Comparison of ENCODE assay signal across 25 cellular contexts in the genomic region with DNA sequence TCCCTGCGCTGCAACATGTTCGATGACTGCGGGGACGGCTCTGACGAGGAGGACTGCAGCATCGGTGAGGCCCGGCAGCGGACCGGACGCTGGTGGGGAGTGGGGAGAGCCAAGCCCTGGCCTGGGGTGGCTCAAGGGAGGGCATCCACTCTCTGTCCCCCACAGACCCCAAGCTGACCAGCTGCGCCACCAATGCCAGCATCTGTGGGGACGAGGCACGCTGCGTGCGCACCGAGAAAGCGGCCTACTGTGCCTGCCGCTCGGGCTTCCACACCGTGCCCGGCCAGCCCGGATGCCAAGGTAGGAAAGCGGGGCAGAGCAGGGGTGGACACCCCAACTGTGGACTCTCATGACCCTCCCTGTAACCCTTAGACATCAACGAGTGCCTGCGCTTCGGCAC. TPM values are rescaled to one million over a fixed set of nuclear protein-coding genes. Genes with fewer than 3 reads are reported as not detected.
DNase-seq lines count a peak whose midpoint lies in the region; ATAC-seq, FAIRE-seq and TF ChIP-seq lines count a peak whose summit lies in the region.
"Had no signal": no experiment of that assay in that cellular context is flagged by ENCODE, and none has a peak within 500 bp of the region (broad histone marks: within the 10 kb centered on the region; RNA-seq: fewer than 3 reads in every experiment).

No MANE protein-coding gene starts in this region.

- no peaks in the 10 kb centered on the region for H4K20me1 ChIP-seq in HepG2 (ENCODE audit: insufficient read depth, low read length)
- H4K20me1 ChIP-seq in GM23338 (replicated peaks; ENCODE audit: insufficient read depth), result no peaks in the 10 kb centered on the region; the same call in 1 of the 2 replicates

- no peaks in the 10 kb centered on the region for H3K4me1 ChIP-seq in HepG2 (ENCODE audit: insufficient read depth, low read length)
- no peaks in the 10 kb centered on the region for H3K4me1 ChIP-seq in right lobe of liver
- no peaks in the 10 kb centered on the region for H3K4me1 ChIP-seq in GM23338 (ENCODE audit: insufficient read depth)
- H3K4me1 ChIP-seq in neuronal stem cell (ENCODE audit: control insufficient read depth in 2 of 2, insufficient read depth in 1 of 2, low read depth in 1 of 2, low read length in 2 of 2), result no peaks in the 10 kb centered on the region
- H3K4me1 ChIP-seq: BE2C, Caco-2 had no signal

- H4K91ac ChIP-seq in neuronal stem cell (ENCODE audit: low read depth, low read length, poor library complexity), result no peak overlapping the region

- no peak for TF ChIP-seq RAD21 in HepG2 (CRISPR knock-in tag; IDR thresholded peaks at IDR 0.05)

- no peak overlapping the region for H2BK15ac ChIP-seq in neuronal stem cell (ENCODE audit: low read length)

- no peak overlapping the region for H3K4ac ChIP-seq in neuronal stem cell (ENCODE audit: low read length)

- H3K36me3 Mint-ChIP-seq in GM23338 (ENCODE audit: low read depth), result peaks cover 86% of the 10 kb centered on the region
- no peaks in the 10 kb centered on the region for H3K36me3 Mint-ChIP-seq in activated T-helper 1 cell treated with anti-CD3 and anti-CD28 coated beads, Interleukin-12 subunit alpha, Interleukin-12 subunit beta, Interleukin-2, Interleukin-4 antibody, amounts not matched to agents 30 ng/mL and 10 ng/mL and 1 ng/mL, durations not matched to agents 14 hours and 24 hours and 36 hours (ENCODE audit: low read depth)
- H3K36me3 Mint-ChIP-seq: CD8-positive, alpha-beta T cell had no signal

- H2BK120ac ChIP-seq in neuronal stem cell (ENCODE audit: low read depth, low read length), result no peak overlapping the region

- no peaks in the 10 kb centered on the region for H3K79me2 ChIP-seq in HepG2 (ENCODE audit: insufficient read depth, low read length)
- no peaks in the 10 kb centered on the region for H3K79me2 ChIP-seq in GM23338 (replicated peaks; ENCODE audit: insufficient read depth)

- peak overlapping the region; percentile 38 for H3K18ac ChIP-seq in neuronal stem cell (ENCODE audit: low read length)

- H3K27ac Mint-ChIP-seq in GM23338, result no peak overlapping the region
- H3K27ac Mint-ChIP-seq in activated T-helper 1 cell treated with anti-CD3 and anti-CD28 coated beads, Interleukin-12 subunit alpha, Interleukin-12 subunit beta, Interleukin-2, Interleukin-4 antibody, amounts not matched to agents 30 ng/mL and 10 ng/mL and 1 ng/mL, durations not matched to agents 14 hours and 24 hours and 36 hours, result no peak overlapping the region
- H3K27ac Mint-ChIP-seq: CD4-positive, alpha-beta T cell; CD8-positive, alpha-beta T cell had no signal

- H3K9me3 ChIP-seq in HepG2 (ENCODE audit: low read length) (no peaks in the 10 kb centered on the region), right lobe of liver (no peaks in the 10 kb centered on the region), neuronal stem cell (replicated peaks in 1 of 2; ENCODE audit: control insufficient read depth in 2 of 2, insufficient read depth in 1 of 2, low read depth in 1 of 2, low read length in 2 of 2) (peaks cover 0 to 1% of the 10 kb centered on the region in 2 donors)
- H3K9me3 ChIP-seq: BE2C; BLaER1 treated with 17β-estradiol and CSF1 and Interleukin-3, amounts not matched to agents 10 nM and 100 nM; Caco-2 had no signal

- 96% methylated on average over 13 of the region's 26 CpGs for WGBS in HepG2 (ENCODE audit: low lambda C conversion rate)
- 94% methylated on average over 12 of the region's 26 CpGs for WGBS in right lobe of liver (ENCODE audit: insufficient coverage, low coverage, low lambda C conversion rate, missing lambda C conversion rate)
- no CpG with 5 or more reads among the region's 26 CpGs for WGBS in neuronal stem cell (ENCODE audit: extremely low coverage in 2 of 2, insufficient read length in 2 of 2, insufficient replicate concordance in 1 of 2), 2 donors

- no peak overlapping the region for H3K4me3 Mint-ChIP-seq in GM23338
- no peak overlapping the region for H3K4me3 Mint-ChIP-seq in activated T-helper 1 cell treated with anti-CD3 and anti-CD28 coated beads, Interleukin-12 subunit alpha, Interleukin-12 subunit beta, Interleukin-2, Interleukin-4 antibody, amounts not matched to agents 30 ng/mL and 10 ng/mL and 1 ng/mL, durations not matched to agents 14 hours and 24 hours and 36 hours
- H3K4me3 Mint-ChIP-seq: CD4-positive, alpha-beta T cell; CD8-positive, alpha-beta T cell had no signal

- H3K4me2 ChIP-seq in HepG2 (ENCODE audit: low read depth, low read length) (no peak overlapping the region), GM23338 (no peak overlapping the region), neuronal stem cell (ENCODE audit: insufficient read depth, low read length, poor library complexity, severe bottlenecking) (no peak overlapping the region)

- no peak for DNase-seq in HepG2 (ENCODE audit: low spot score)
- DNase-seq in right lobe of liver, result no peak
- no peak for DNase-seq in GM23338 (ENCODE audit: low spot score)
- no peak for DNase-seq in neuronal stem cell (ENCODE audit: low spot score)
- no peak for DNase-seq in NCI-H510A treated with DMSO at 0.1 percent for 48 hours (lab: John Stamatoyannopoulos, UW)
- no peak for DNase-seq in activated T-helper 1 cell treated with anti-CD3 and anti-CD28 coated beads, Interleukin-12 subunit alpha, Interleukin-12 subunit beta, Interleukin-2, Interleukin-4 antibody, amounts not matched to agents 30 ng/mL and 10 ng/mL and 1 ng/mL, durations not matched to agents 14 hours and 24 hours and 36 hours (ENCODE audit: low spot score)
- DNase-seq: 8988T; ACHN; BE2C; Calu3; CD4-positive, alpha-beta T cell; CD8-positive, alpha-beta T cell; DMS79 treated with DMSO at 0.1 percent for 48 hours; GF-D8 had no signal

- POLR2A ChIA-PET in HepG2 (lab: Yijun Ruan, JAX), result no interaction called here

- no peaks in the 10 kb centered on the region for H3K27me3 ChIP-seq in HepG2 (ENCODE audit: control insufficient read depth in 1 of 2, insufficient read depth in 2 of 2, low read length in 2 of 2)
- no peaks in the 10 kb centered on the region for H3K27me3 ChIP-seq in right lobe of liver
- no peaks in the 10 kb centered on the region for H3K27me3 ChIP-seq in GM23338 (ENCODE audit: insufficient read depth)
- H3K27me3 ChIP-seq in neuronal stem cell (ENCODE audit: control insufficient read depth in 3 of 3, insufficient read depth in 3 of 3, low read depth in 1 of 3, low read length in 3 of 3), result no peaks in the 10 kb centered on the region
- H3K27me3 ChIP-seq: BE2C; BLaER1 treated with 17β-estradiol and CSF1 and Interleukin-3, amounts not matched to agents 10 nM and 100 nM had no signal

- CTCF ChIA-PET in HepG2 (lab: Yijun Ruan, JAX; ENCODE audit: low intra/inter-chr PET ratio, low total read pairs), result no interaction called here

- no peak overlapping the region for H2BK12ac ChIP-seq in neuronal stem cell (ENCODE audit: low read length)

- no peak for TF ChIP-seq EP300 in HepG2 (IDR thresholded peaks at IDR 0.05; ENCODE audit: low read depth in 2 of 2, low read length in 2 of 2)
- TF ChIP-seq EP300 in HepG2 (CRISPR knock-in tag; IDR thresholded peaks at IDR 0.05; ENCODE audit: borderline replicate concordance), result no peak

- no peak overlapping the region for H3K27ac ChIP-seq in HepG2 (ENCODE audit: extremely low read length, insufficient read depth, low read length)
- H3K27ac ChIP-seq in right lobe of liver, result no peak overlapping the region
- H3K27ac ChIP-seq in GM23338 (ENCODE audit: low read depth), result no peak overlapping the region
- no peak overlapping the region for H3K27ac ChIP-seq in neuronal stem cell (replicated peaks; ENCODE audit: low read length)
- H3K27ac ChIP-seq: BLaER1 treated with 17β-estradiol and CSF1 and Interleukin-3, amounts not matched to agents 10 nM and 100 nM; C4-2B had no signal

- H3K14ac ChIP-seq in neuronal stem cell (ENCODE audit: low read length), result no peak overlapping the region

- TSS peak; percentile 35 for BruUV-seq in HepG2 (replicated peaks; lab: Mats Ljungman, UMichigan)

- no peaks in the 10 kb centered on the region for H3K4me1 Mint-ChIP-seq in GM23338
- no peaks in the 10 kb centered on the region for H3K4me1 Mint-ChIP-seq in activated T-helper 1 cell treated with anti-CD3 and anti-CD28 coated beads, Interleukin-12 subunit alpha, Interleukin-12 subunit beta, Interleukin-2, Interleukin-4 antibody, amounts not matched to agents 30 ng/mL and 10 ng/mL and 1 ng/mL, durations not matched to agents 14 hours and 24 hours and 36 hours (ENCODE audit: low read depth)

- no peak for TF ChIP-seq CTCF in HepG2 (CRISPR knock-in tag; IDR thresholded peaks at IDR 0.05)
- TF ChIP-seq CTCF in right lobe of liver (IDR thresholded peaks at IDR 0.05), result no peak
- no peak for TF ChIP-seq CTCF in GM23338 (conservative IDR thresholded peaks at IDR 0.05; ENCODE audit: low read depth in 2 of 2)

- no peak for ATAC-seq in HepG2
- no peak for ATAC-seq in right lobe of liver
- ATAC-seq in GM23338, result no peak
- no peak for ATAC-seq in GM21367 (IDR thresholded peaks at IDR 0.05; ENCODE audit: unreplicated experiment)
- ATAC-seq: CD8-positive, alpha-beta T cell had no signal

- no peak for FAIRE-seq in HepG2 (lab: Jason Lieb, UNC)
- FAIRE-seq: A204.1, D721Med, G401.6, GM12891, GM19239 had no signal

- H3F3A ChIP-seq in GM23338 (replicated peaks; ENCODE audit: low read depth), result no peaks in the 10 kb centered on the region

- no peaks in the 10 kb centered on the region; the same call in 2 of the 3 replicates for H3K9me3 Mint-ChIP-seq in GM23338
- H3K9me3 Mint-ChIP-seq in activated T-helper 1 cell treated with anti-CD3 and anti-CD28 coated beads, Interleukin-12 subunit alpha, Interleukin-12 subunit beta, Interleukin-2, Interleukin-4 antibody, amounts not matched to agents 30 ng/mL and 10 ng/mL and 1 ng/mL, durations not matched to agents 14 hours and 24 hours and 36 hours, result no peaks in the 10 kb centered on the region
- H3K9me3 Mint-ChIP-seq: CD4-positive, alpha-beta T cell; CD8-positive, alpha-beta T cell had no signal

- in situ Hi-C loops in HepG2 (cut with HindIII; ENCODE audit: extremely low pct_ligation_motif_present, low pct_unique_long_range_greater_than_20kb), result no loop called here

- TF ChIP-seq POLR2A in HepG2 (IDR thresholded peaks at IDR 0.05; ENCODE audit: insufficient read depth in 1 of 2, low read depth in 2 of 2, low read length in 2 of 2), result no peak
- TF ChIP-seq POLR2A in right lobe of liver (IDR thresholded peaks at IDR 0.05), result no peak

- no peak overlapping the region for H3K23ac ChIP-seq in neuronal stem cell (ENCODE audit: low read depth, low read length, poor library complexity)

- H3K36me3 ChIP-seq in HepG2 (replicated peaks in 1 of 2; ENCODE audit: control insufficient read depth in 1 of 2, insufficient read depth in 2 of 2, low read length in 2 of 2), result peaks cover 53 to 86% of the 10 kb centered on the region in 2 experiments
- peaks cover 5 to 100% (median 66%) of the 10 kb centered on the region in 4 donors for H3K36me3 ChIP-seq in right lobe of liver
- peaks cover 19% of the 10 kb centered on the region for H3K36me3 ChIP-seq in GM23338 (ENCODE audit: insufficient read depth)
- peaks cover 78 to 95% of the 10 kb centered on the region in 2 donors for H3K36me3 ChIP-seq in neuronal stem cell (replicated peaks in 1 of 2; ENCODE audit: control insufficient read depth in 2 of 2, insufficient read depth in 2 of 2, low read length in 2 of 2)
- H3K36me3 ChIP-seq: BE2C had no signal

- peaks cover 3% of the 10 kb centered on the region for H3K79me1 ChIP-seq in neuronal stem cell (ENCODE audit: low read depth, low read length)

- peaks cover 18% of the 10 kb centered on the region for H3K27me3 Mint-ChIP-seq in GM23338 (ENCODE audit: insufficient read depth, low read depth, poor library complexity)
- H3K27me3 Mint-ChIP-seq in activated T-helper 1 cell treated with anti-CD3 and anti-CD28 coated beads, Interleukin-12 subunit alpha, Interleukin-12 subunit beta, Interleukin-2, Interleukin-4 antibody, amounts not matched to agents 30 ng/mL and 10 ng/mL and 1 ng/mL, durations not matched to agents 14 hours and 24 hours and 36 hours (ENCODE audit: insufficient read depth), result peaks cover 2% of the 10 kb centered on the region
- H3K27me3 Mint-ChIP-seq: CD4-positive, alpha-beta T cell had no signal

- H3K9me2 ChIP-seq in GM23338 (ENCODE audit: insufficient read depth), result no peaks in the 10 kb centered on the region

- H3K9ac ChIP-seq in HepG2 (ENCODE audit: insufficient read depth, low read depth, low read length) (no peak overlapping the region), neuronal stem cell (ENCODE audit: low read depth, low read length, poor library complexity) (peak overlapping the region; percentile 12)

- no peak overlapping the region for H2BK5ac ChIP-seq in neuronal stem cell (ENCODE audit: low read length)

- intact Hi-C loops in HepG2 (cut with micrococcal nuclease; ENCODE audit: unreplicated experiment) (no loop called here), right lobe of liver (cut with DNase I) (loop anchor here in 1 of 2 donors (5.0 kb wide), 1 partner anchor 37 kb away; no protein-coding TSS in a partner anchor)
- intact Hi-C loops in activated T-helper 1 cell treated with anti-CD3 and anti-CD28 coated beads, Interleukin-12 subunit alpha, Interleukin-12 subunit beta, Interleukin-2, Interleukin-4 antibody, amounts not matched to agents 30 ng/mL and 10 ng/mL and 1 ng/mL, durations not matched to agents 14 hours and 24 hours and 36 hours (cut with micrococcal nuclease), result no loop called here

- no peak overlapping the region for H3K4me3 ChIP-seq in HepG2 (replicated peaks in 1 of 3; ENCODE audit: insufficient read depth in 1 of 3, low read depth in 2 of 3, low read length in 3 of 3)
- H3K4me3 ChIP-seq in right lobe of liver, result no peak overlapping the region
- H3K4me3 ChIP-seq in GM23338, result no peak overlapping the region
- H3K4me3 ChIP-seq in neuronal stem cell (ENCODE audit: low read length in 2 of 2), result no peak overlapping the region
- H3K4me3 ChIP-seq: BLaER1 treated with 17β-estradiol and CSF1 and Interleukin-3, amounts not matched to agents 10 nM and 100 nM had no signal

- no peak overlapping the region for H2AK5ac ChIP-seq in neuronal stem cell (ENCODE audit: low read depth, low read length)

- no peak overlapping the region for H4K8ac ChIP-seq in neuronal stem cell (ENCODE audit: low read depth, low read length)

- H2AFZ ChIP-seq in HepG2 (ENCODE audit: low read length), result no peak overlapping the region
- no peak overlapping the region for H2AFZ ChIP-seq in GM23338
- H2AFZ ChIP-seq in neuronal stem cell (ENCODE audit: low read length), result no peak overlapping the region

RNA-seq across cellular contexts. Expression of a gene that starts 11.4 kb away (rescaled TPM):
- total RNA-seq in HepG2 (2016; rRNA removed; fragmentation: Illumina TruSeq; extraction: Trizol) (not detected in 2 replicates), right lobe of liver (1 to 10 TPM in 2 of 6 experiments, under 1 TPM in 1, not detected in 3; 0.87 to 1.5 (median 1.2) TPM)
- not detected in 2 replicates for total RNA-seq in HepG2 (2016; cell fraction: cytosol; rRNA removed; fragmentation: Illumina TruSeq; extraction: Trizol; ENCODE audit: low read depth)
- total RNA-seq in HepG2 (2016; cell fraction: insoluble cytoplasmic fraction; rRNA removed; fragmentation: Illumina TruSeq; extraction: Trizol), result not detected in 2 replicates
- not detected in 2 replicates for total RNA-seq in HepG2 (2016; cell fraction: membrane; rRNA removed; fragmentation: Illumina TruSeq; extraction: Trizol)
- total RNA-seq in HepG2 (2016; cell fraction: nucleus; rRNA removed; fragmentation: Illumina TruSeq; extraction: Trizol), result not detected in 2 replicates
- polyA plus RNA-seq in HepG2 (2011; rRNA removed) (0.13 and 0.24 TPM in 2 replicates), GM23338 (2016; fragmentation: Nextera tagmentation; extraction: Ambion mirVana) (0.89 and 1.1 TPM in 2 replicates)
- 0.18 and 0.24 TPM in 2 replicates for polyA plus RNA-seq in HepG2 (2011; cell fraction: cytosol; rRNA removed)
- 0.54 and 0.55 TPM in 2 replicates for polyA plus RNA-seq in HepG2 (2011; cell fraction: nucleus; rRNA removed)
- polyA plus RNA-seq in HepG2 (2012), result 1.9 and 2.5 TPM in 2 replicates
- not detected in 2 replicates for polyA plus RNA-seq in HepG2 (2016; cell fraction: cytosol; fragmentation: Illumina TruSeq; extraction: Trizol; ENCODE audit: low read depth)
- polyA plus RNA-seq in HepG2 (2016; cell fraction: insoluble cytoplasmic fraction; fragmentation: Illumina TruSeq; extraction: Trizol; ENCODE audit: low read depth), result not detected in 2 replicates
- not detected in 2 replicates for polyA plus RNA-seq in HepG2 (2016; cell fraction: membrane; fragmentation: Illumina TruSeq; extraction: Trizol; ENCODE audit: low read depth)
- not detected in 2 replicates for polyA plus RNA-seq in HepG2 (2016; cell fraction: nucleus; fragmentation: Illumina TruSeq; extraction: Trizol; ENCODE audit: insufficient read depth, low read depth)
- polyA minus RNA-seq in HepG2 (2011; rRNA and poly(A)+ RNA removed; ENCODE audit: low replicate concordance), result 0.30 and 2.2 TPM in 2 replicates
- polyA minus RNA-seq in HepG2 (2011; cell fraction: cytosol; rRNA and poly(A)+ RNA removed), result not detected in 2 replicates
- polyA minus RNA-seq in HepG2 (2011; cell fraction: nucleus; rRNA and poly(A)+ RNA removed), result 0.25 TPM in 1 of 2 replicates, not detected in the other
- total RNA-seq in GM23338 (2014; rRNA removed; shearing (Covaris generic)), result 1.5 and 4.5 TPM in 2 replicates
- 0.26 TPM for polyA plus RNA-seq in neuronal stem cell (2013, experiment 1 of 2)
- 0.29 TPM for polyA plus RNA-seq in neuronal stem cell (2013, experiment 2 of 2)
- total RNA-seq in activated T-helper 1 cell treated with anti-CD3 and anti-CD28 coated beads, Interleukin-12 subunit alpha, Interleukin-12 subunit beta, Interleukin-2, Interleukin-4 antibody, amounts not matched to agents 30 ng/mL and 10 ng/mL and 1 ng/mL, durations not matched to agents 14 hours and 24 hours and 36 hours, result 0.36 and 0.49 TPM in 2 replicates
- total RNA-seq: CD4-positive, alpha-beta T cell had no signal

RNA-seq across cellular contexts. Expression of a gene that starts 24.3 kb away (rescaled TPM):
- 181 and 184 TPM in 2 replicates for total RNA-seq in HepG2 (2016; rRNA removed; fragmentation: Illumina TruSeq; extraction: Trizol)
- total RNA-seq in HepG2 (2016; cell fraction: cytosol; rRNA removed; fragmentation: Illumina TruSeq; extraction: Trizol; ENCODE audit: low read depth), result 34.5 and 40.7 TPM in 2 replicates
- total RNA-seq in HepG2 (2016; cell fraction: insoluble cytoplasmic fraction; rRNA removed; fragmentation: Illumina TruSeq; extraction: Trizol), result 185 and 193 TPM in 2 replicates
- total RNA-seq in HepG2 (2016; cell fraction: membrane; rRNA removed; fragmentation: Illumina TruSeq; extraction: Trizol), result 86.2 and 91.5 TPM in 2 replicates
- 87.0 and 104 TPM in 2 replicates for total RNA-seq in HepG2 (2016; cell fraction: nucleus; rRNA removed; fragmentation: Illumina TruSeq; extraction: Trizol)
- 393 and 420 TPM in 2 replicates for polyA plus RNA-seq in HepG2 (2011; rRNA removed)
- 388 and 543 TPM in 2 replicates for polyA plus RNA-seq in HepG2 (2011; cell fraction: cytosol; rRNA removed)
- polyA plus RNA-seq in HepG2 (2011; cell fraction: nucleus; rRNA removed), result 527 and 559 TPM in 2 replicates
- 193 and 317 TPM in 2 replicates for polyA plus RNA-seq in HepG2 (2012)
- 47.3 and 51.9 TPM in 2 replicates for polyA plus RNA-seq in HepG2 (2016; cell fraction: cytosol; fragmentation: Illumina TruSeq; extraction: Trizol; ENCODE audit: low read depth)
- polyA plus RNA-seq in HepG2 (2016; cell fraction: insoluble cytoplasmic fraction; fragmentation: Illumina TruSeq; extraction: Trizol; ENCODE audit: low read depth), result 228 and 257 TPM in 2 replicates
- 85.7 and 97.2 TPM in 2 replicates for polyA plus RNA-seq in HepG2 (2016; cell fraction: membrane; fragmentation: Illumina TruSeq; extraction: Trizol; ENCODE audit: low read depth)
- 161 and 174 TPM in 2 replicates for polyA plus RNA-seq in HepG2 (2016; cell fraction: nucleus; fragmentation: Illumina TruSeq; extraction: Trizol; ENCODE audit: insufficient read depth, low read depth)
- polyA minus RNA-seq in HepG2 (2011; rRNA and poly(A)+ RNA removed; ENCODE audit: low replicate concordance), result 452 and 685 TPM in 2 replicates
- 216 and 224 TPM in 2 replicates for polyA minus RNA-seq in HepG2 (2011; cell fraction: cytosol; rRNA and poly(A)+ RNA removed)
- 130 and 151 TPM in 2 replicates for polyA minus RNA-seq in HepG2 (2011; cell fraction: nucleus; rRNA and poly(A)+ RNA removed)
- total RNA-seq in right lobe of liver, result 100 to 1,000 TPM; 157 to 228 (median 194) TPM
- total RNA-seq in GM23338 (2014; rRNA removed; shearing (Covaris generic)), result 363 and 387 TPM in 2 replicates
- polyA plus RNA-seq in GM23338 (2016; fragmentation: Nextera tagmentation; extraction: Ambion mirVana), result 125 and 131 TPM in 2 replicates
- 117 TPM for polyA plus RNA-seq in neuronal stem cell (2013, experiment 1 of 2)
- polyA plus RNA-seq in neuronal stem cell (2013, experiment 2 of 2), result 112 TPM
- total RNA-seq in activated T-helper 1 cell treated with anti-CD3 and anti-CD28 coated beads, Interleukin-12 subunit alpha, Interleukin-12 subunit beta, Interleukin-2, Interleukin-4 antibody, amounts not matched to agents 30 ng/mL and 10 ng/mL and 1 ng/mL, durations not matched to agents 14 hours and 24 hours and 36 hours, result 276 and 280 TPM in 2 replicates

RNA-seq across cellular contexts. Expression of a gene that starts 45.8 kb away (rescaled TPM):
- 0.14 and 0.18 TPM in 2 replicates for total RNA-seq in HepG2 (2016; rRNA removed; fragmentation: Illumina TruSeq; extraction: Trizol)
- not detected in 2 replicates for total RNA-seq in HepG2 (2016; cell fraction: cytosol; rRNA removed; fragmentation: Illumina TruSeq; extraction: Trizol; ENCODE audit: low read depth)
- 0.25 and 0.26 TPM in 2 replicates for total RNA-seq in HepG2 (2016; cell fraction: insoluble cytoplasmic fraction; rRNA removed; fragmentation: Illumina TruSeq; extraction: Trizol)
- total RNA-seq in HepG2 (2016; cell fraction: membrane; rRNA removed; fragmentation: Illumina TruSeq; extraction: Trizol), result not detected in 2 replicates
- 0.34 and 0.62 TPM in 2 replicates for total RNA-seq in HepG2 (2016; cell fraction: nucleus; rRNA removed; fragmentation: Illumina TruSeq; extraction: Trizol)
- 0.22 and 0.27 TPM in 2 replicates for polyA plus RNA-seq in HepG2 (2011; rRNA removed)
- polyA plus RNA-seq in HepG2 (2011; cell fraction: cytosol; rRNA removed), result 0.05 and 0.17 TPM in 2 replicates
- 1.3 TPM in 2 replicates for polyA plus RNA-seq in HepG2 (2011; cell fraction: nucleus; rRNA removed)
- polyA plus RNA-seq in HepG2 (2012), result 0.34 and 0.49 TPM in 2 replicates
- 0.12 TPM in 1 of 2 replicates, not detected in the other for polyA plus RNA-seq in HepG2 (2016; cell fraction: cytosol; fragmentation: Illumina TruSeq; extraction: Trizol; ENCODE audit: low read depth)
- 0.19 and 0.38 TPM in 2 replicates for polyA plus RNA-seq in HepG2 (2016; cell fraction: insoluble cytoplasmic fraction; fragmentation: Illumina TruSeq; extraction: Trizol; ENCODE audit: low read depth)
- 0.18 TPM in 1 of 2 replicates, not detected in the other for polyA plus RNA-seq in HepG2 (2016; cell fraction: membrane; fragmentation: Illumina TruSeq; extraction: Trizol; ENCODE audit: low read depth)
- polyA plus RNA-seq in HepG2 (2016; cell fraction: nucleus; fragmentation: Illumina TruSeq; extraction: Trizol; ENCODE audit: insufficient read depth, low read depth), result 1.4 and 2.4 TPM in 2 replicates
- 0.54 TPM in 1 of 2 replicates, not detected in the other for polyA minus RNA-seq in HepG2 (2011; rRNA and poly(A)+ RNA removed; ENCODE audit: low replicate concordance)
- polyA minus RNA-seq in HepG2 (2011; cell fraction: cytosol; rRNA and poly(A)+ RNA removed), result not detected in 2 replicates
- 0.99 and 1.3 TPM in 2 replicates for polyA minus RNA-seq in HepG2 (2011; cell fraction: nucleus; rRNA and poly(A)+ RNA removed)
- 1 to 10 TPM in 5 of 6 experiments, under 1 TPM in 1; 0.98 to 4.5 (median 1.8) TPM for total RNA-seq in right lobe of liver
- 1.2 and 3.0 TPM in 2 replicates for total RNA-seq in GM23338 (2014; rRNA removed; shearing (Covaris generic))
- 0.48 and 0.59 TPM in 2 replicates for polyA plus RNA-seq in GM23338 (2016; fragmentation: Nextera tagmentation; extraction: Ambion mirVana)
- 0.79 TPM for polyA plus RNA-seq in neuronal stem cell (2013, experiment 1 of 2)
- 0.93 TPM for polyA plus RNA-seq in neuronal stem cell (2013, experiment 2 of 2)
- 3.1 and 4.2 TPM in 2 replicates for total RNA-seq in activated T-helper 1 cell treated with anti-CD3 and anti-CD28 coated beads, Interleukin-12 subunit alpha, Interleukin-12 subunit beta, Interleukin-2, Interleukin-4 antibody, amounts not matched to agents 30 ng/mL and 10 ng/mL and 1 ng/mL, durations not matched to agents 14 hours and 24 hours and 36 hours

RNA-seq across cellular contexts. Expression of a gene that starts 57.8 kb away (rescaled TPM):
- total RNA-seq in HepG2 (2016; rRNA removed; fragmentation: Illumina TruSeq; extraction: Trizol), result not detected in 2 replicates
- not detected in 2 replicates for total RNA-seq in HepG2 (2016; cell fraction: cytosol; rRNA removed; fragmentation: Illumina TruSeq; extraction: Trizol; ENCODE audit: low read depth)
- not detected in 2 replicates for total RNA-seq in HepG2 (2016; cell fraction: insoluble cytoplasmic fraction; rRNA removed; fragmentation: Illumina TruSeq; extraction: Trizol)
- not detected in 2 replicates for total RNA-seq in HepG2 (2016; cell fraction: membrane; rRNA removed; fragmentation: Illumina TruSeq; extraction: Trizol)
- total RNA-seq in HepG2 (2016; cell fraction: nucleus; rRNA removed; fragmentation: Illumina TruSeq; extraction: Trizol), result not detected in 2 replicates
- polyA plus RNA-seq in HepG2 (2011; rRNA removed), result 0.20 TPM in 1 of 2 replicates, not detected in the other
- not detected in 2 replicates for polyA plus RNA-seq in HepG2 (2011; cell fraction: cytosol; rRNA removed)
- not detected in 2 replicates for polyA plus RNA-seq in HepG2 (2011; cell fraction: nucleus; rRNA removed)
- not detected in 2 replicates for polyA plus RNA-seq in HepG2 (2012)
- not detected in 2 replicates for polyA plus RNA-seq in HepG2 (2016; cell fraction: cytosol; fragmentation: Illumina TruSeq; extraction: Trizol; ENCODE audit: low read depth)
- not detected in 2 replicates for polyA plus RNA-seq in HepG2 (2016; cell fraction: insoluble cytoplasmic fraction; fragmentation: Illumina TruSeq; extraction: Trizol; ENCODE audit: low read depth)
- polyA plus RNA-seq in HepG2 (2016; cell fraction: membrane; fragmentation: Illumina TruSeq; extraction: Trizol; ENCODE audit: low read depth), result not detected in 2 replicates
- polyA plus RNA-seq in HepG2 (2016; cell fraction: nucleus; fragmentation: Illumina TruSeq; extraction: Trizol; ENCODE audit: insufficient read depth, low read depth), result not detected in 2 replicates
- polyA minus RNA-seq in HepG2 (2011; rRNA and poly(A)+ RNA removed; ENCODE audit: low replicate concordance), result not detected in 2 replicates
- not detected in 2 replicates for polyA minus RNA-seq in HepG2 (2011; cell fraction: cytosol; rRNA and poly(A)+ RNA removed)
- not detected in 2 replicates for polyA minus RNA-seq in HepG2 (2011; cell fraction: nucleus; rRNA and poly(A)+ RNA removed)
- not detected for total RNA-seq in right lobe of liver
- not detected in 2 replicates for total RNA-seq in GM23338 (2014; rRNA removed; shearing (Covaris generic))
- 0.86 TPM in 1 of 2 replicates, not detected in the other for polyA plus RNA-seq in GM23338 (2016; fragmentation: Nextera tagmentation; extraction: Ambion mirVana)
- polyA plus RNA-seq in neuronal stem cell (2013, experiment 1 of 2), result not detected
- not detected for polyA plus RNA-seq in neuronal stem cell (2013, experiment 2 of 2)
- total RNA-seq in activated T-helper 1 cell treated with anti-CD3 and anti-CD28 coated beads, Interleukin-12 subunit alpha, Interleukin-12 subunit beta, Interleukin-2, Interleukin-4 antibody, amounts not matched to agents 30 ng/mL and 10 ng/mL and 1 ng/mL, durations not matched to agents 14 hours and 24 hours and 36 hours, result not detected in 2 replicates
- total RNA-seq: A673; Caco-2; Calu3; CD4-positive, alpha-beta T cell; CD8-positive, alpha-beta T cell had no signal
- polyA plus RNA-seq: AG04450 had no signal
